Comparison of ENCODE assay signal across 14 cellular contexts in the genomic region with DNA sequence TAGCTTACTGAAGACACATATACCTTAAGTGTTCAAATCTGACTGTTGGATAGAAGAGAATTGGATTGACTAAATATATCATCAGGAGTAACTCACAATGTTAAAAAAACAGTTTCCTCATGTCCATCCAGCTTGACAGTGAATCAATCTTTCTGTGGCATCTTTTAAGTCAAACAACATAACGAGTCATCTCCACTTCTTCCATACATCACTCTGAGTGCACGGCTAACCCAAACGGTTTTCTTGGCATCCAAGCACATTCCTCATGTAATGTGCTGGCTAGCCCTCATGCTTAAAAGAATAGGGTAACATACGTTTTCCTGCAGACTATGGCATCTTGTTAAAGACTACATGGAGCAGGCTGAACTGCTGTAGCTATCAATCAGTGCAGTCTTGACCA.
"Had no signal": no experiment of that assay in that cellular context is flagged by ENCODE, and none has a peak within 500 bp of the region (broad histone marks: within the 10 kb centered on the region; RNA-seq: fewer than 3 reads in every experiment).

No MANE protein-coding gene starts in this region.

- H3K36me3 ChIP-seq: ascending aorta, right atrium auricular region, transverse colon had no signal

- ATAC-seq: activated CD4-positive, CD25-positive, alpha-beta regulatory T cell treated with anti-CD3 and anti-CD28 coated beads, Interleukin-2, amount 50 U/mL, for 24 hours; activated T-cell treated with anti-CD3 and anti-CD28 coated beads, Interleukin-2, amount 50 U/mL, for 4 hours; left lobe of liver; natural killer cell; stimulated activated memory B cell treated with anti-CD40 and anti-IgM and Interleukin-4, amounts not matched to agents 10 μg/mL and 1 μg/mL and 100 μg/mL, for 72 hours had no signal

- DNase-seq: activated effector memory CD4-positive, alpha-beta T cell treated with anti-CD3 and anti-CD28 coated beads, Interleukin-2, amount 50 U/mL, for 16 hours; activated T-cell treated with anti-CD3 and anti-CD28 coated beads, Interleukin-2, amount 50 U/mL, for 4 hours; caudate nucleus; cortex of kidney; effector CD8-positive, alpha-beta T cell; glutamatergic neuron; natural killer cell; nucleus accumbens; transverse colon had no signal

- H3K27ac ChIP-seq: ascending aorta, right atrium auricular region, transverse colon had no signal

- H3K4me3 ChIP-seq: ascending aorta, right atrium auricular region, transverse colon had no signal

- H3K27me3 ChIP-seq: ascending aorta, right atrium auricular region, transverse colon had no signal

- H3K9me3 ChIP-seq: ascending aorta, right atrium auricular region, transverse colon had no signal

- H3K4me1 ChIP-seq: ascending aorta, right atrium auricular region, transverse colon had no signal
